In genomic region chr17:1942066-1942365, GRCh38 we compare ENCODE assay signal across 14 cellular contexts.
DNase-seq lines count a peak whose midpoint lies in the region; TF ChIP-seq lines count a peak whose summit lies in the region.
"Had no signal": no experiment of that assay in that cellular context is flagged by ENCODE, and none has a peak within 500 bp of the region (broad histone marks: within the 10 kb centered on the region; RNA-seq: fewer than 3 reads in every experiment).

No MANE protein-coding gene starts in this region.

- H3K9ac ChIP-seq in NT2/D1 (ENCODE audit: insufficient read length, low read depth) (peak overlapping the region; percentile 42), neural cell (ENCODE audit: low read length) (peak overlapping the region; percentile 16)
- H3K9ac ChIP-seq: GM23248 had no signal

- in situ Hi-C loops in GM13976 (cut with MboI; ENCODE audit: low sequenced_read_pairs, unreplicated experiment) = no loop called here

- no peaks in the 10 kb centered on the region for H3F3A ChIP-seq in neural cell (ENCODE audit: insufficient read depth, low read length, poor library complexity, severe bottlenecking)

- H3K4me3 Mint-ChIP-seq in mesothelial cell of epicardium = no peak overlapping the region
- H3K4me3 Mint-ChIP-seq: B cell; CD4-positive, alpha-beta memory T cell; H9 had no signal

- H3K27me3 ChIP-seq in NT2/D1 (ENCODE audit: insufficient read depth, insufficient read length) = no peaks in the 10 kb centered on the region
- H3K27me3 ChIP-seq in neural cell (ENCODE audit: insufficient read depth, low read depth, low read length) = no peaks in the 10 kb centered on the region

- H3K9me2 ChIP-seq in neural cell (ENCODE audit: insufficient read depth, low read length) = no peaks in the 10 kb centered on the region

- no peaks in the 10 kb centered on the region for H3K27me3 Mint-ChIP-seq in mesothelial cell of epicardium (ENCODE audit: low read depth)
- H3K27me3 Mint-ChIP-seq: B cell; CD4-positive, alpha-beta memory T cell had no signal

- H3K9me3 Mint-ChIP-seq in mesothelial cell of epicardium = no peaks in the 10 kb centered on the region
- H3K9me3 Mint-ChIP-seq: CD4-positive, alpha-beta memory T cell; H9 had no signal

- no peaks in the 10 kb centered on the region for H3K9me3 ChIP-seq in NT2/D1 (ENCODE audit: insufficient read depth, low read length)
- H3K9me3 ChIP-seq in neural cell (ENCODE audit: low read length) = no peaks in the 10 kb centered on the region

- H3K36me3 Mint-ChIP-seq in mesothelial cell of epicardium = no peaks in the 10 kb centered on the region
- H3K36me3 Mint-ChIP-seq: CD4-positive, alpha-beta memory T cell had no signal

- H3K4me1 ChIP-seq in NT2/D1 (ENCODE audit: insufficient read depth, insufficient read length) = peaks cover 21% of the 10 kb centered on the region

- TF ChIP-seq CTCF in GM13976 (IDR thresholded peaks at IDR 0.05; ENCODE audit: borderline replicate concordance, control extremely low read depth, extremely low read depth, insufficient read depth, missing control alignments) (no peak), neural cell (IDR thresholded peaks at IDR 0.05; ENCODE audit: poor library complexity, severe bottlenecking) (no peak), mesothelial cell of epicardium (IDR thresholded peaks at IDR 0.05; ENCODE audit: unreplicated experiment) (no peak)

- H3K4me3 ChIP-seq in NT2/D1 (ENCODE audit: insufficient read length, low read depth) = no peak overlapping the region
- peak overlapping the region; percentile 30 for H3K4me3 ChIP-seq in neural cell (ENCODE audit: low read length)
- H3K4me3 ChIP-seq: GM23248 had no signal

- H3K79me2 ChIP-seq in neural cell (replicated peaks; ENCODE audit: insufficient read depth, low read length) = no peaks in the 10 kb centered on the region

- DNase-seq in GM13976 (ENCODE audit: low spot score) (peak; percentile 63), NT2/D1 (ENCODE audit: low read depth, low spot score) (no peak), kidney glomerular epithelial cell (lab: John Stamatoyannopoulos, UW) (no peak), mesothelial cell of epicardium (ENCODE audit: low spot score in 2 of 2, unreplicated experiment in 2 of 2) (no peak), NCI-H146 treated with DMSO at 0.1 percent for 48 hours (lab: John Stamatoyannopoulos, UW; ENCODE audit: unreplicated experiment) (no peak), NCI-H187 treated with DMSO at 0.1 percent for 48 hours (lab: John Stamatoyannopoulos, UW) (no peak)
- DNase-seq: CD4-positive, alpha-beta memory T cell; DMS79; GM23248; IMR-90 had no signal

- no peak overlapping the region for H2AFZ ChIP-seq in neural cell (ENCODE audit: low read depth, low read length)
- H2AFZ ChIP-seq: GM23248 had no signal

- TF ChIP-seq RAD21 in neural cell (conservative IDR thresholded peaks at IDR 0.05) = no peak

- H4K20me1 ChIP-seq in neural cell (ENCODE audit: insufficient read depth) = no peaks in the 10 kb centered on the region

- no peak overlapping the region for H3K27ac Mint-ChIP-seq in mesothelial cell of epicardium
- H3K27ac Mint-ChIP-seq: B cell; CD4-positive, alpha-beta memory T cell; H9 had no signal

- peaks cover 9% of the 10 kb centered on the region for H3K4me1 Mint-ChIP-seq in mesothelial cell of epicardium
- H3K4me1 Mint-ChIP-seq: B cell had no signal

- H3K36me3 ChIP-seq in NT2/D1 (ENCODE audit: insufficient read depth, insufficient read length, low read length) (no peaks in the 10 kb centered on the region), neural cell (ENCODE audit: insufficient read depth, low read length) (no peaks in the 10 kb centered on the region)

- H3K4me2 ChIP-seq in neural cell (ENCODE audit: low read length) = no peak overlapping the region

- no peak for TF ChIP-seq EP300 in neural cell (conservative IDR thresholded peaks at IDR 0.05; ENCODE audit: poor library complexity, severe bottlenecking)

- H3K27ac ChIP-seq in neural cell (ENCODE audit: low read length) = peak overlapping the region; percentile 20
- H3K27ac ChIP-seq: C4-2B, GM23248 had no signal

TF ChIP-seq in neural cell, 6 proteins besides CTCF, POLR2A, EP300 and RAD21:
- no peak for TF ChIP-seq EZH2 (IDR thresholded peaks at IDR 0.05; ENCODE audit: borderline replicate concordance, insufficient read depth, low read length, poor library complexity, severe bottlenecking)
- TF ChIP-seq, protein P1, sequence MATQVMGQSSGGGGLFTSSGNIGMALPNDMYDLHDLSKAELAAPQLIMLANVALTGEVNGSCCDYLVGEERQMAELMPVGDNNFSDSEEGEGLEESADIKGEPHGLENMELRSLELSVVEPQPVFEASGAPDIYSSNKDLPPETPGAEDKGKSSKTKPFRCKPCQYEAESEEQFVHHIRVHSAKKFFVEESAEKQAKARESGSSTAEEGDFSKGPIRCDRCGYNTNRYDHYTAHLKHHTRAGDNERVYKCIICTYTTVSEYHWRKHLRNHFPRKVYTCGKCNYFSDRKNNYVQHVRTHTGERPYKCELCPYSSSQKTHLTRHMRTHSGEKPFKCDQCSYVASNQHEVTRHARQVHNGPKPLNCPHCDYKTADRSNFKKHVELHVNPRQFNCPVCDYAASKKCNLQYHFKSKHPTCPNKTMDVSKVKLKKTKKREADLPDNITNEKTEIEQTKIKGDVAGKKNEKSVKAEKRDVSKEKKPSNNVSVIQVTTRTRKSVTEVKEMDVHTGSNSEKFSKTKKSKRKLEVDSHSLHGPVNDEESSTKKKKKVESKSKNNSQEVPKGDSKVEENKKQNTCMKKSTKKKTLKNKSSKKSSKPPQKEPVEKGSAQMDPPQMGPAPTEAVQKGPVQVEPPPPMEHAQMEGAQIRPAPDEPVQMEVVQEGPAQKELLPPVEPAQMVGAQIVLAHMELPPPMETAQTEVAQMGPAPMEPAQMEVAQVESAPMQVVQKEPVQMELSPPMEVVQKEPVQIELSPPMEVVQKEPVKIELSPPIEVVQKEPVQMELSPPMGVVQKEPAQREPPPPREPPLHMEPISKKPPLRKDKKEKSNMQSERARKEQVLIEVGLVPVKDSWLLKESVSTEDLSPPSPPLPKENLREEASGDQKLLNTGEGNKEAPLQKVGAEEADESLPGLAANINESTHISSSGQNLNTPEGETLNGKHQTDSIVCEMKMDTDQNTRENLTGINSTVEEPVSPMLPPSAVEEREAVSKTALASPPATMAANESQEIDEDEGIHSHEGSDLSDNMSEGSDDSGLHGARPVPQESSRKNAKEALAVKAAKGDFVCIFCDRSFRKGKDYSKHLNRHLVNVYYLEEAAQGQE (IDR thresholded peaks at IDR 0.05; ENCODE audit: borderline replicate concordance) = no peak
- no peak for TF ChIP-seq SMC3 (conservative IDR thresholded peaks at IDR 0.05; ENCODE audit: poor library complexity)
- no peak for TF ChIP-seq POLR2AphosphoS5 (IDR thresholded peaks at IDR 0.05)
- TF ChIP-seq MXI1 (conservative IDR thresholded peaks at IDR 0.05; ENCODE audit: poor library complexity, severe bottlenecking) = no peak
- no peak for TF ChIP-seq TAF1 (IDR thresholded peaks at IDR 0.05; ENCODE audit: low read depth)
TF ChIP-seq in neural cell: peak in this region for 0.
